In the genomic region with DNA sequence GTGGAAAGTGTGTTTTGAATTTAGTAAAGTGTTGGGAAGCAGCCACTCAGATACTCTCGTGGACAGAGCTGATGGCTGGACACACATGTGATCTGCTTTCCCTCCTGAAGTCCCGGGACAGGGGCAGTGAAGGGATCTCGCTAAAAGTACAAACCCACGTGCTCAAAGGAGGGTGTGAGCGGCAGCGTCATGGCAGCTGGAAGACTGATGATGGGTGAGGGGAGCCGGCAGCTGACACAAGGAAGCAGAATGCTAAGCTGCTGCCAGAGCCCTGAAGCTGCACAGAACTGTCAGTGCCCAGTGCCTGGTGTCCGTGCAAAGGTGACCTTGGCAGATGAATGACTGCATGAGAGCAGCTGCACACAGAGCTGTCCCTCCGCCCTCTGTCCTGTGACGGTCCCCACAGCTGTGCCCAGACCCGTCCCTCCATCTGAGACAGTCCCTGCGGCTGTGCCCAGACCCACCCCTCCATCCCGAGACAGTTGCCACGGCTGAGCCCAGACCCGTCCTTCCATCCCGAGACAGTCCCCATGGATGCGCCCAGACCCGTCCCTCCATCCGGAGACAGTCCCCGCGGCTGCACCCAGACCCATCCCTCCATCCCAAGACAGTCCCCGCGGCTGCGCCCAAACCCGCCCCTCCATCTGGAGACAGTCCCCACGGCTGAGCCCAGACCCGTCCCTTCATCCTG, we compare ENCODE assay signal across 17 cellular contexts. TPM values are rescaled to one million over a fixed set of nuclear protein-coding genes. Genes with fewer than 3 reads are reported as not detected.
DNase-seq lines count a peak whose midpoint lies in the region; ATAC-seq and TF ChIP-seq lines count a peak whose summit lies in the region.
"Had no signal": no experiment of that assay in that cellular context is flagged by ENCODE, and none has a peak within 500 bp of the region (broad histone marks: within the 10 kb centered on the region; RNA-seq: fewer than 3 reads in every experiment).

No MANE protein-coding gene starts in this region.

- no peak overlapping the region for H3K4me3 Mint-ChIP-seq in activated naive CD4-positive, alpha-beta T cell treated with anti-CD3 and anti-CD28 coated beads, Interleukin-2, amount 10 ng/mL, durations not matched to agents 7 days and 5 days
- H3K4me3 Mint-ChIP-seq: activated CD4-positive, alpha-beta T cell treated with anti-CD3 and anti-CD28 coated beads for 36 hours; activated naive CD4-positive, alpha-beta T cell treated with anti-CD3 and anti-CD28 coated beads, Interleukin-2, amount 50 U/mL, for 24 hours; stimulated activated memory B cell treated with anti-CD40 and anti-IgM and Interleukin-4, amounts not matched to agents 10 μg/mL and 1 μg/mL and 100 μg/mL, for 72 hours had no signal

- H3K9me3 Mint-ChIP-seq in activated naive CD4-positive, alpha-beta T cell treated with anti-CD3 and anti-CD28 coated beads, Interleukin-2, amount 10 ng/mL, durations not matched to agents 7 days and 5 days, result peaks cover 20% of the 10 kb centered on the region
- H3K9me3 Mint-ChIP-seq: activated naive CD4-positive, alpha-beta T cell treated with anti-CD3 and anti-CD28 coated beads, Interleukin-2, amount 50 U/mL, for 24 hours; stimulated activated memory B cell treated with anti-CD40 and anti-IgM and Interleukin-4, amounts not matched to agents 10 μg/mL and 1 μg/mL and 100 μg/mL, for 72 hours had no signal

- peaks cover 29% of the 10 kb centered on the region for H3K27me3 ChIP-seq in foreskin keratinocyte
- peaks cover 0 to 25% (median 2%) of the 10 kb centered on the region in 3 donors for H3K27me3 ChIP-seq in psoas muscle (ENCODE audit: insufficient read depth in 3 of 3, low read length in 2 of 3)

- peaks cover 3% of the 10 kb centered on the region for H3K4me1 Mint-ChIP-seq in activated naive CD4-positive, alpha-beta T cell treated with anti-CD3 and anti-CD28 coated beads, Interleukin-2, amount 10 ng/mL, durations not matched to agents 7 days and 5 days

- no peaks in the 10 kb centered on the region for H3K9me3 ChIP-seq in psoas muscle
- H3K9me3 ChIP-seq: neutrophil had no signal

- TF ChIP-seq CTCF in foreskin keratinocyte (conservative IDR thresholded peaks at IDR 0.05) (no peak), psoas muscle (IDR thresholded peaks at IDR 0.05) (no peak)

- ATAC-seq in foreskin keratinocyte (peak; percentile 16), psoas muscle (peak; percentile 30 to 71 (median 38)), sciatic nerve (no peak)
- ATAC-seq: activated CD4-positive, alpha-beta T cell treated with anti-CD3 and anti-CD28 coated beads for 36 hours; stimulated activated memory B cell treated with anti-CD40 and anti-IgM and Interleukin-4, amounts not matched to agents 10 μg/mL and 1 μg/mL and 100 μg/mL, for 72 hours had no signal

- no peaks in the 10 kb centered on the region for H3K36me3 ChIP-seq in psoas muscle (ENCODE audit: insufficient read depth in 1 of 2, low read depth in 1 of 2)
- H3K36me3 ChIP-seq: neutrophil had no signal

- CTCF ChIA-PET in activated naive CD4-positive, alpha-beta T cell treated with anti-CD3 and anti-CD28 coated beads, Interleukin-2, amount 10 ng/mL, durations not matched to agents 7 days and 5 days (lab: Charles Lee), result interaction anchor here (1.2 kb wide), 1 partner anchor 498 kb away, joined by 3 read pairs; no protein-coding TSS in a partner anchor

- intact Hi-C loops in psoas muscle (cut with DNase I), result no loop called here
- intact Hi-C loops in sciatic nerve (cut with DNase I), result no loop called here

- H3K27ac ChIP-seq in foreskin keratinocyte, result no peak overlapping the region
- no peak overlapping the region for H3K27ac ChIP-seq in psoas muscle
- H3K27ac ChIP-seq: neutrophil, skin epidermis had no signal

- no peak overlapping the region for H3K27ac Mint-ChIP-seq in activated naive CD4-positive, alpha-beta T cell treated with anti-CD3 and anti-CD28 coated beads, Interleukin-2, amount 10 ng/mL, durations not matched to agents 7 days and 5 days
- H3K27ac Mint-ChIP-seq: activated CD4-positive, alpha-beta T cell treated with anti-CD3 and anti-CD28 coated beads for 36 hours; activated naive CD4-positive, alpha-beta T cell treated with anti-CD3 and anti-CD28 coated beads, Interleukin-2, amount 50 U/mL, for 24 hours; stimulated activated memory B cell treated with anti-CD40 and anti-IgM and Interleukin-4, amounts not matched to agents 10 μg/mL and 1 μg/mL and 100 μg/mL, for 72 hours had no signal

- 8 to 22% (median 17%) methylated on average over 27 of the region's 27 CpGs for WGBS in psoas muscle, 3 donors

- no peaks in the 10 kb centered on the region for H3K4me1 ChIP-seq in foreskin keratinocyte
- peaks cover 4% of the 10 kb centered on the region for H3K4me1 ChIP-seq in psoas muscle

- H3K36me3 Mint-ChIP-seq in activated naive CD4-positive, alpha-beta T cell treated with anti-CD3 and anti-CD28 coated beads, Interleukin-2, amount 10 ng/mL, durations not matched to agents 7 days and 5 days, result no peaks in the 10 kb centered on the region
- H3K36me3 Mint-ChIP-seq: activated naive CD4-positive, alpha-beta T cell treated with anti-CD3 and anti-CD28 coated beads, Interleukin-2, amount 50 U/mL, for 24 hours; CD8-positive, alpha-beta memory T cell; stimulated activated memory B cell treated with anti-CD40 and anti-IgM and Interleukin-4, amounts not matched to agents 10 μg/mL and 1 μg/mL and 100 μg/mL, for 72 hours had no signal

- no peak overlapping the region for H3K4me3 ChIP-seq in psoas muscle
- H3K4me3 ChIP-seq: skin epidermis had no signal

- peaks cover 54% of the 10 kb centered on the region for H3K27me3 Mint-ChIP-seq in activated naive CD4-positive, alpha-beta T cell treated with anti-CD3 and anti-CD28 coated beads, Interleukin-2, amount 10 ng/mL, durations not matched to agents 7 days and 5 days
- H3K27me3 Mint-ChIP-seq: stimulated activated memory B cell treated with anti-CD40 and anti-IgM and Interleukin-4, amounts not matched to agents 10 μg/mL and 1 μg/mL and 100 μg/mL, for 72 hours had no signal

- DNase-seq in EH (ENCODE audit: low read depth) (peak; percentile 30), RPMI7951 (ENCODE audit: low read depth) (peak; percentile 31), foreskin keratinocyte (no peak), psoas muscle (peak in 1 of 2 donors; percentile 44), sciatic nerve (ENCODE audit: low spot score) (no peak), GM19238 (ENCODE audit: insufficient read length, low spot score) (no peak)
- no peak for DNase-seq in activated naive CD4-positive, alpha-beta T cell treated with anti-CD3 and anti-CD28 coated beads, Interleukin-2, amount 10 ng/mL, durations not matched to agents 7 days and 5 days
- DNase-seq: activated CD4-positive, alpha-beta T cell treated with anti-CD3 and anti-CD28 coated beads for 36 hours; activated CD8-positive, alpha-beta memory T cell treated with anti-CD3 and anti-CD28 coated beads, Interleukin-2, amount 50 U/mL, for 48 hours; effector memory CD4-positive, alpha-beta T cell; NCI-H187 treated with DMSO at 0.1 percent for 48 hours; T-helper 2 cell had no signal

RNA-seq across cellular contexts. Expression of a gene that starts 29.6 kb away (rescaled TPM):
- 0.60 and 0.78 TPM in 2 replicates for total RNA-seq in RPMI7951 (2014; rRNA removed; shearing (Covaris generic))
- 0.95 and 1.4 TPM in 2 replicates for total RNA-seq in foreskin keratinocyte
- 1.2 and 2.0 TPM in 2 replicates for polyA plus RNA-seq in foreskin keratinocyte
- total RNA-seq in psoas muscle, result 1 to 10 TPM; 2.0 to 5.1 (median 3.4) TPM
- polyA plus RNA-seq in psoas muscle, result 1 to 10 TPM in 2 of 3 donors, under 1 TPM in 1; 0.45 to 3.1 (median 1.3) TPM
- 34.8 TPM for total RNA-seq in sciatic nerve
- polyA plus RNA-seq: CD8-positive, alpha-beta memory T cell had no signal

Comparison
In these comparisons a context has a peak if more than half of its experiments do, and no peak if none do; other contexts are left out.
1. DNase-seq: peak in EH (single experiment) and RPMI7951 (single experiment); none in foreskin keratinocyte (0 of 2), activated naive CD4-positive, alpha-beta T cell treated with anti-CD3 and anti-CD28 coated beads, Interleukin-2, amount 10 ng/mL, durations not matched to agents 7 days and 5 days (single experiment), sciatic nerve (single experiment) and GM19238 (single experiment).